2 cellular contexts compared by ENCODE assay signal in genomic region chr20:41862023-41862422, GRCh38.
TF ChIP-seq lines count a peak whose summit lies in the region.

No MANE protein-coding gene starts in this region.

TF ChIP-seq in GM23338, 12 proteins besides CTCF, POLR2A, EP300 and RAD21:
- TF ChIP-seq POLR2AphosphoS5 (IDR thresholded peaks at IDR 0.05; ENCODE audit: low read depth), result no peak
- TF ChIP-seq ETS1 (IDR thresholded peaks at IDR 0.05), result no peak
- TF ChIP-seq ZNF114 (CRISPR knock-in tag; IDR thresholded peaks at IDR 0.05), result no peak
- no peak for TF ChIP-seq EZH2phosphoT487 (IDR thresholded peaks at IDR 0.05; ENCODE audit: unreplicated experiment)
- no peak for TF ChIP-seq NANOG (IDR thresholded peaks at IDR 0.05; ENCODE audit: borderline replicate concordance)
- no peak for TF ChIP-seq EZH2 (IDR thresholded peaks at IDR 0.05; ENCODE audit: low read depth, unreplicated experiment)
- TF ChIP-seq ZNF462 (CRISPR knock-in tag; IDR thresholded peaks at IDR 0.05), result no peak
- no peak for TF ChIP-seq CREB1 (CRISPR knock-in tag; IDR thresholded peaks at IDR 0.05; ENCODE audit: low read depth)
- TF ChIP-seq STAT1 (IDR thresholded peaks at IDR 0.05; ENCODE audit: unreplicated experiment), result no peak
- TF ChIP-seq ZNF331 (CRISPR knock-in tag; IDR thresholded peaks at IDR 0.05; ENCODE audit: low read depth), result no peak
- TF ChIP-seq JUNB (IDR thresholded peaks at IDR 0.05; ENCODE audit: unreplicated experiment), result no peak
- TF ChIP-seq REST (IDR thresholded peaks at IDR 0.05; ENCODE audit: unreplicated experiment), result no peak

TF ChIP-seq in K562, 482 proteins besides CTCF, POLR2A, EP300 and RAD21:
- TF ChIP-seq ZC3H11A (IDR thresholded peaks at IDR 0.05; ENCODE audit: low read depth, low read length), result no peak
- TF ChIP-seq RFX1 (IDR thresholded peaks at IDR 0.05), result peak; percentile 61
